In the genomic region with DNA sequence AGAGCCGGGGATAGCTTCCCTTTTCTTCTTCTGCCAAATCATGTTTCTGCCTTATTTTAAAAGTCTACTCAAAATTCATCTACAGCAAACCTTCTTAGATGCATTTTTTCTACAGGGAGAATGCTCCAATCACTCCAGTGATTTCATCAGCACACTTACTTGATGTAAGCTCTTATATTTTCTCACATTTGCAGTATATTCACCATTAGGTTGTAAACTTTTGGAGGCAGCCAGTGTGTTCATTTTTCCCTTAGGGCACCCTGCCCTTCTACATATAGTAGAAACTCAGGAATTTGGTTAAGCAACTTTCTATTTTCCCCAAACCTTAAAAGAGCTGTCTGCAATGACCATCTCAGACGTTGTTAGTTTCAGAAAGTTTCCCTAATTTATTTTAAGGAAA, we compare ENCODE assay signal across 18 cellular contexts. TPM values are rescaled to one million over a fixed set of nuclear protein-coding genes. Genes with fewer than 3 reads are reported as not detected.
A peak's percentile ranks its signal among the peaks of the same experiment; 100 is the strongest.
DNase-seq lines count a peak whose midpoint lies in the region; ATAC-seq and TF ChIP-seq lines count a peak whose summit lies in the region.
"Had no signal": no experiment of that assay in that cellular context is flagged by ENCODE, and none has a peak within 500 bp of the region (broad histone marks: within the 10 kb centered on the region; RNA-seq: fewer than 3 reads in every experiment).

No MANE protein-coding gene starts in this region.

- peak overlapping the region; percentile 13 for H3K27ac Mint-ChIP-seq in activated T-cell treated with anti-CD3 and anti-CD28 coated beads, Interleukin-2, amount 50 U/mL, for 72 hours
- H3K27ac Mint-ChIP-seq in nephron = peak overlapping the region in 2 of 3 experiments; percentile 69 to 81
- H3K27ac Mint-ChIP-seq: CD4-positive, alpha-beta T cell; GM23338 had no signal

- peaks cover 22% of the 10 kb centered on the region for H3K4me1 Mint-ChIP-seq in activated T-cell treated with anti-CD3 and anti-CD28 coated beads, Interleukin-2, amount 50 U/mL, for 72 hours (ENCODE audit: low read depth)
- peaks cover 37% of the 10 kb centered on the region for H3K4me1 Mint-ChIP-seq in nephron

- no peaks in the 10 kb centered on the region for H3K36me3 ChIP-seq in aorta (ENCODE audit: control insufficient read depth in 1 of 2, insufficient read depth in 2 of 2, low read length in 1 of 2)

- H3K27me3 Mint-ChIP-seq in activated T-cell treated with anti-CD3 and anti-CD28 coated beads, Interleukin-2, amount 50 U/mL, for 72 hours (ENCODE audit: low read depth) = no peaks in the 10 kb centered on the region
- no peaks in the 10 kb centered on the region for H3K27me3 Mint-ChIP-seq in nephron (ENCODE audit: low read depth)
- H3K27me3 Mint-ChIP-seq: CD4-positive, alpha-beta T cell had no signal

- TF ChIP-seq CTCF in choroid plexus epithelial cell (conservative IDR thresholded peaks at IDR 0.05; ENCODE audit: low read depth, low read length) (no peak), nephron (IDR thresholded peaks at IDR 0.05; ENCODE audit: unreplicated experiment in 3 of 3) (no peak)

- peaks cover 7 to 18% of the 10 kb centered on the region in 2 donors for H3K4me1 ChIP-seq in aorta (ENCODE audit: control insufficient read depth in 1 of 2, insufficient read depth in 2 of 2, low read length in 2 of 2)

- no peaks in the 10 kb centered on the region for H3K36me3 Mint-ChIP-seq in activated T-cell treated with anti-CD3 and anti-CD28 coated beads, Interleukin-2, amount 50 U/mL, for 72 hours (ENCODE audit: insufficient read depth in 2 of 2)
- H3K36me3 Mint-ChIP-seq in nephron (ENCODE audit: low read depth) = no peaks in the 10 kb centered on the region

- no peaks in the 10 kb centered on the region for H3K9me3 ChIP-seq in aorta (ENCODE audit: control insufficient read depth, low read length)

- intact Hi-C loops in aorta (cut with DNase I) = no loop called here

- ATAC-seq in activated T-cell treated with anti-CD3 and anti-CD28 coated beads, Interleukin-2, amount 50 U/mL, for 72 hours (replicated peaks in 1 of 2) = no peak
- ATAC-seq in aorta (ENCODE audit: low FRiP score) = no peak
- ATAC-seq in activated CD4-positive, CD25-positive, alpha-beta regulatory T cell treated with anti-CD3 and anti-CD28 coated beads, Interleukin-2, amount 50 U/mL, for 24 hours = no peak
- ATAC-seq: Panc1 had no signal

- H3K4me3 ChIP-seq in choroid plexus epithelial cell (ENCODE audit: low read depth, low read length) = no peak overlapping the region
- peak overlapping the region in 1 of 2 donors; percentile 19 for H3K4me3 ChIP-seq in aorta (ENCODE audit: low read length in 2 of 2)
- H3K4me3 ChIP-seq: GM23338 had no signal

- H3K4me3 Mint-ChIP-seq in activated T-cell treated with anti-CD3 and anti-CD28 coated beads, Interleukin-2, amount 50 U/mL, for 72 hours = no peak overlapping the region
- no peak overlapping the region for H3K4me3 Mint-ChIP-seq in nephron
- H3K4me3 Mint-ChIP-seq: CD4-positive, alpha-beta T cell; GM23338 had no signal

- WGBS in aorta, 2 donors = 0 to 4% methylated on average over 2 of the region's 2 CpGs

- no peaks in the 10 kb centered on the region for H3K27me3 ChIP-seq in aorta (ENCODE audit: control insufficient read depth in 1 of 2, insufficient read depth in 2 of 2, low read length in 1 of 2)

- no peak for DNase-seq in activated T-cell treated with anti-CD3 and anti-CD28 coated beads, Interleukin-2, amount 50 U/mL, for 72 hours
- DNase-seq in activated T-cell treated with anti-CD3 and anti-CD28 coated beads, Interleukin-2, amount 50 U/mL, for 1 hour = no peak
- DNase-seq in choroid plexus epithelial cell (ENCODE audit: low read depth) (peak; percentile 48), aorta (no peak), NCI-H1092 (lab: John Stamatoyannopoulos, UW) (no peak), hippocampal formation (lab: John Stamatoyannopoulos, UW) (no peak)
- DNase-seq: AML-193; Calu3; CD4-positive, alpha-beta T cell; NCI-H1092 treated with DMSO at 0.1 percent for 48 hours; NCI-H1694; NCI-H446 treated with DMSO at 0.1 percent for 48 hours; NCI-H748 treated with DMSO at 0.1 percent for 48 hours; Right ventricle myocardium superior had no signal

- no peaks in the 10 kb centered on the region for H3K9me3 Mint-ChIP-seq in activated T-cell treated with anti-CD3 and anti-CD28 coated beads, Interleukin-2, amount 50 U/mL, for 72 hours
- H3K9me3 Mint-ChIP-seq in nephron = no peaks in the 10 kb centered on the region
- H3K9me3 Mint-ChIP-seq: CD4-positive, alpha-beta T cell; GM23338 had no signal

- peak overlapping the region; percentile 64 to 90 for H3K27ac ChIP-seq in aorta (ENCODE audit: low read depth in 1 of 2, low read length in 2 of 2)

RNA-seq across cellular contexts. Expression of gene ACTA2, which starts 12.4 kb away (rescaled TPM):
- 10 to 100 TPM; 60.7 to 76.9 TPM for total RNA-seq in activated T-cell treated with anti-CD3 and anti-CD28 coated beads, Interleukin-2, amount 50 U/mL, for 72 hours
- total RNA-seq in aorta = 1,000 to 10,000 TPM; 3,684 to 9,611 TPM
- 1,000 to 10,000 TPM; 3,163 to 4,826 TPM for polyA plus RNA-seq in aorta

RNA-seq across cellular contexts. Expression of gene FAS, which starts 25.6 kb away (rescaled TPM):
- total RNA-seq in activated T-cell treated with anti-CD3 and anti-CD28 coated beads, Interleukin-2, amount 50 U/mL, for 72 hours = 100 to 1,000 TPM; 111 to 138 TPM
- 10 to 100 TPM; 27.4 to 28.5 TPM for total RNA-seq in aorta
- 10 to 100 TPM in 1 of 2 donors, 1 to 10 TPM in 1; 9.5 to 28.5 TPM for polyA plus RNA-seq in aorta

Comparison
In these comparisons a context has a peak if more than half of its experiments do, and no peak if none do; other contexts are left out.
1. RNA of gene ACTA2, which starts 12.4 kb away (total RNA-seq): 3,684 to 9,611 TPM in aorta; 60.7 to 76.9 TPM in activated T-cell treated with anti-CD3 and anti-CD28 coated beads, Interleukin-2, amount 50 U/mL, for 72 hours; every median in the first group is over 10 times any median in the second.